Comparison of ENCODE assay signal across 14 cellular contexts in the genomic region with DNA sequence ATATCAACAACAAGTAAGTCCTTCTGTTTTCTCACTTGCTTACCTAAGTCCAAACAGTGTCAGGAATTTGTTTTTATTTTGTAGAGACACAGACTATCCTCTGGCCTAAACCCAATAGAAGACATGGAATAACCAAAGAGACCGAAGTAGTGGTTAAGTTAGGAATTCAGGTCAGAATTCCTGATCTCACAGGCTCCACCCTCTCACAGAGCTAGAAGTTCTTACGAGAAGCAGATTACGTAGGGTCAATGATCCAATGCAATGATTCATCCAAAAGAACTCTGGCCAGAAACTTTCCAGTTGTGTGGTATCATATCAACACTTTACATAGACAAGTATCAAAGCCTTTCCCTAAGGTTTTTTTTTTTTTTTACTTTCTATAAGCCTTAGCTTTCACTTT.
A peak's percentile ranks its signal among the peaks of the same experiment; 100 is the strongest.
DNase-seq lines count a peak whose midpoint lies in the region; ATAC-seq and TF ChIP-seq lines count a peak whose summit lies in the region.
"Had no signal": no experiment of that assay in that cellular context is flagged by ENCODE, and none has a peak within 500 bp of the region (broad histone marks: within the 10 kb centered on the region; RNA-seq: fewer than 3 reads in every experiment).

No MANE protein-coding gene starts in this region.

- no peaks in the 10 kb centered on the region for H3K27me3 ChIP-seq in RWPE2 (ENCODE audit: insufficient read depth, poor library complexity, severe bottlenecking)
- H3K27me3 ChIP-seq in spleen (replicated peaks in 1 of 7): no peaks in the 10 kb centered on the region
- H3K27me3 ChIP-seq: pancreas had no signal

- H3K4me1 ChIP-seq in RWPE2 (ENCODE audit: insufficient read depth, poor library complexity, severe bottlenecking): no peaks in the 10 kb centered on the region
- H3K4me1 ChIP-seq in spleen: no peaks in the 10 kb centered on the region
- H3K4me1 ChIP-seq: pancreas had no signal

- H3K9me3 ChIP-seq in RWPE2 (ENCODE audit: severe bottlenecking) (no peaks in the 10 kb centered on the region), spleen (no peaks in the 10 kb centered on the region)
- H3K9me3 ChIP-seq: pancreas had no signal

- TF ChIP-seq POLR2A in spleen (IDR thresholded peaks at IDR 0.05): no peak

- no peak overlapping the region for H3K27ac ChIP-seq in RWPE2 (ENCODE audit: poor library complexity, severe bottlenecking)
- H3K27ac ChIP-seq in spleen: no peak overlapping the region
- H3K27ac ChIP-seq: pancreas, VCaP had no signal

- H3K27me3 Mint-ChIP-seq in stimulated activated naive CD8-positive, alpha-beta T cell treated with anti-CD3 and anti-CD28 coated beads, Interleukin-15, amount 100 ng/mL, for 72 hours: no peaks in the 10 kb centered on the region

- WGBS in spleen, 5 donors: 53 to 73% (median 65%) methylated on average over 3 of the region's 3 CpGs

- no peaks in the 10 kb centered on the region for H3K4me1 Mint-ChIP-seq in stimulated activated naive CD8-positive, alpha-beta T cell treated with anti-CD3 and anti-CD28 coated beads, Interleukin-15, amount 100 ng/mL, for 72 hours

- DNase-seq in GM04503 (ENCODE audit: low read depth): peak; percentile 3
- no peak for DNase-seq in RWPE2 (ENCODE audit: low spot score)
- DNase-seq in fibroblast of peridontal ligament (ENCODE audit: extremely low read depth): peak; percentile 13
- no peak for DNase-seq in omental fat pad (ENCODE audit: low spot score)
- DNase-seq in spleen: no peak
- no peak for DNase-seq in stimulated activated naive CD8-positive, alpha-beta T cell treated with anti-CD3 and anti-CD28 coated beads, Interleukin-15, amount 100 ng/mL, for 72 hours
- DNase-seq: activated CD8-positive, alpha-beta memory T cell treated with anti-CD3 and anti-CD28 coated beads for 24 hours; activated gamma-delta T cell; DMS53; pancreas; stimulated activated CD4-positive, alpha-beta T cell treated with anti-CD3 and anti-CD28 coated beads, Interleukin-2, amount 100 ng/mL, for 24 hours had no signal

- no peak for TF ChIP-seq CTCF in RWPE2 (IDR thresholded peaks at IDR 0.05; ENCODE audit: poor library complexity, severe bottlenecking)
- TF ChIP-seq CTCF in omental fat pad (IDR thresholded peaks at IDR 0.05): no peak
- TF ChIP-seq CTCF in spleen (IDR thresholded peaks at IDR 0.05 in 8 of 11, conservative IDR thresholded peaks at IDR 0.05 in 3 of 11): no peak

- H3K4me3 ChIP-seq in RWPE2 (ENCODE audit: severe bottlenecking): no peak overlapping the region
- H3K4me3 ChIP-seq in spleen: no peak overlapping the region
- H3K4me3 ChIP-seq: pancreas had no signal

- ATAC-seq in RWPE2 (ENCODE audit: low read depth): peak; percentile 84
- peak; percentile 87 for ATAC-seq in omental fat pad (ENCODE audit: low FRiP score)
- no peak for ATAC-seq in HG03095 (IDR thresholded peaks at IDR 0.05; ENCODE audit: unreplicated experiment)
- no peak for ATAC-seq in HG03469 (IDR thresholded peaks at IDR 0.05; ENCODE audit: unreplicated experiment)
- no peak for ATAC-seq in stimulated activated naive CD8-positive, alpha-beta T cell treated with anti-CD3 and anti-CD28 coated beads, Interleukin-15, amount 100 ng/mL, for 72 hours

- H3K4me3 Mint-ChIP-seq in stimulated activated naive CD8-positive, alpha-beta T cell treated with anti-CD3 and anti-CD28 coated beads, Interleukin-15, amount 100 ng/mL, for 72 hours: no peak overlapping the region

- no peak overlapping the region for H3K27ac Mint-ChIP-seq in stimulated activated naive CD8-positive, alpha-beta T cell treated with anti-CD3 and anti-CD28 coated beads, Interleukin-15, amount 100 ng/mL, for 72 hours

- intact Hi-C loops in spleen (cut with DNase I; ENCODE audit: low total_unique reads): no loop called here

- no peaks in the 10 kb centered on the region for H3K36me3 ChIP-seq in RWPE2 (ENCODE audit: low read depth)
- H3K36me3 ChIP-seq in spleen: no peaks in the 10 kb centered on the region
- H3K36me3 ChIP-seq: pancreas had no signal

- no peaks in the 10 kb centered on the region for H3K9me3 Mint-ChIP-seq in stimulated activated naive CD8-positive, alpha-beta T cell treated with anti-CD3 and anti-CD28 coated beads, Interleukin-15, amount 100 ng/mL, for 72 hours

Comparison
In these comparisons a context has a peak if more than half of its experiments do, and no peak if none do; other contexts are left out.
1. DNase-seq: peak in GM04503 (single experiment) and fibroblast of peridontal ligament (single experiment); none in RWPE2 (single experiment), omental fat pad (single experiment), spleen (single experiment) and stimulated activated naive CD8-positive, alpha-beta T cell treated with anti-CD3 and anti-CD28 coated beads, Interleukin-15, amount 100 ng/mL, for 72 hours (0 of 2).
2. ATAC-seq: peak in RWPE2 (single experiment) and omental fat pad (single experiment); none in HG03095 (single experiment), HG03469 (single experiment) and stimulated activated naive CD8-positive, alpha-beta T cell treated with anti-CD3 and anti-CD28 coated beads, Interleukin-15, amount 100 ng/mL, for 72 hours (single experiment).